ENCODE assay signal across 14 cellular contexts in the genomic region with DNA sequence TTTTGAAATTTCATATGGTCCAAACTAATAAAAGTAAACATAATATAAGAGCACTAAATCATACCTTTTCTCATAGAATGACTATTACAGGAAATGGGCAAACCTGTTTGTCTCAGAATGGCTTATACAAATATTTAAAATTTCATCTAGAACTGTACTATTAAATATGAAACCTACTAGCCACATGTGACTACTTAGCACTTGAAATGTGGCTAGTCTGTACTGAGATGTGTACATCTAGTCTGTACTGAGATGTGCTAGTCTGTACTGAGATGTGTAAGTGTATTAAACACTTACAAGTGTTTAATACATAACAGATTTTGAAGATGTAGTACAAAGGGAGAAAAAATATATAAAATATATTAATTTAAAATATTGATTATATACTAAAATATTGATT. TPM values are rescaled to one million over a fixed set of nuclear protein-coding genes. Genes with fewer than 3 reads are reported as not detected.
DNase-seq lines count a peak whose midpoint lies in the region; ATAC-seq, FAIRE-seq and TF ChIP-seq lines count a peak whose summit lies in the region.
"Had no signal": no experiment of that assay in that cellular context is flagged by ENCODE, and none has a peak within 500 bp of the region (broad histone marks: within the 10 kb centered on the region; RNA-seq: fewer than 3 reads in every experiment).

No MANE protein-coding gene starts in this region.

- DNase-seq in activated CD4-positive, CD25-positive, alpha-beta regulatory T cell (lab: John Stamatoyannopoulos, UW), result no peak
- peak; percentile 80 for DNase-seq in LNCaP clone FGC (ENCODE audit: low read depth)
- no peak for DNase-seq in frontal cortex (ENCODE audit: low spot score in 2 of 2)
- DNase-seq in NCI-H446 treated with DMSO at 0.1 percent for 48 hours (lab: John Stamatoyannopoulos, UW), result no peak
- no peak for DNase-seq in DMS114 treated with DMSO at 0.1 percent for 48 hours (lab: John Stamatoyannopoulos, UW; ENCODE audit: unreplicated experiment)
- DNase-seq: CD8-positive, alpha-beta T cell; H9; MV-4-11; NCI-H1436; NCI-H345; T-helper 9 cell had no signal

- FAIRE-seq in G401.6 (lab: Jason Lieb, UNC) (peak; percentile 15), frontal cortex (lab: Jason Lieb, UNC) (peak; percentile 57)
- FAIRE-seq: GM19239 had no signal

- no peak for TF ChIP-seq CTCF in LNCaP clone FGC (IDR thresholded peaks at IDR 0.05; ENCODE audit: control insufficient read depth, extremely low read depth, insufficient read depth)

- H3K4me3 ChIP-seq in LNCaP clone FGC (ENCODE audit: low read depth, low read length), result no peak overlapping the region

- peak; percentile 62 to 84 for ATAC-seq in activated CD4-positive, CD25-positive, alpha-beta regulatory T cell treated with anti-CD3 and anti-CD28 coated beads, Interleukin-2, amount 50 U/mL, for 24 hours
- ATAC-seq: CD8-positive, alpha-beta T cell had no signal

RNA-seq across cellular contexts. Expression of a gene that starts 22.4 kb away (rescaled TPM):
- total RNA-seq in frontal cortex, result 6.5 TPM

RNA-seq across cellular contexts. Expression of a gene that starts 22.7 kb away (rescaled TPM):
- total RNA-seq in frontal cortex, result 51.8 TPM

RNA-seq across cellular contexts. Expression of a gene that starts 56.7 kb away (rescaled TPM):
- total RNA-seq in frontal cortex, result 7.3 TPM
